Comparison of ENCODE assay signal across 1 cellular context in genomic region chr14:95545769-95546168, GRCh38.
TF ChIP-seq lines count a peak whose summit lies in the region.

No MANE protein-coding gene starts in this region.

TF ChIP-seq in K562, 482 proteins besides CTCF, POLR2A, EP300 and RAD21 (continued from another document and continues in another):
- TF ChIP-seq, protein P1, sequence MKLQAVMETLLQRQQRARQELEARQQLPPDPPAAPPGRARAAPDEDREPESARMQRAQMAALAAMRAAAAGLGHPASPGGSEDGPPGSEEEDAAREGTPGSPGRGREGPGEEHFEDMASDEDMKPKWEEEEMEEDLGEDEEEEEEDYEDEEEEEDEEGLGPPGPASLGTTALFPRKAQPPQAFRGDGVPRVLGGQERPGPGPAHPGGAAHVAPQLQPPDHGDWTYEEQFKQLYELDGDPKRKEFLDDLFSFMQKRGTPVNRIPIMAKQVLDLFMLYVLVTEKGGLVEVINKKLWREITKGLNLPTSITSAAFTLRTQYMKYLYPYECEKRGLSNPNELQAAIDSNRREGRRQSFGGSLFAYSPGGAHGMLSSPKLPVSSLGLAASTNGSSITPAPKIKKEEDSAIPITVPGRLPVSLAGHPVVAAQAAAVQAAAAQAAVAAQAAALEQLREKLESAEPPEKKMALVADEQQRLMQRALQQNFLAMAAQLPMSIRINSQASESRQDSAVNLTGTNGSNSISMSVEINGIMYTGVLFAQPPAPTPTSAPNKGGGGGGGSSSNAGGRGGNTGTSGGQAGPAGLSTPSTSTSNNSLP (IDR thresholded peaks at IDR 0.05; ENCODE audit: borderline replicate concordance, low read depth, low read length): 0 out of 2 replicates have a peak, but pooled peaks have one; percentile 40
- TF ChIP-seq NR2C2 (CRISPR knock-in tag; IDR thresholded peaks at IDR 0.05) (no peak), NR2C2 (tag; IDR thresholded peaks at IDR 0.05) (no peak), ESRRB (CRISPR knock-in tag; IDR thresholded peaks at IDR 0.05; ENCODE audit: borderline replicate concordance) (no peak), ZNF589 (CRISPR knock-in tag; IDR thresholded peaks at IDR 0.05; ENCODE audit: low read depth) (no peak), CREB1 (IDR thresholded peaks at IDR 0.05) (0 out of 2 replicates have a peak, but pooled peaks have one; percentile 33), CREB1 (CRISPR knock-in tag; IDR thresholded peaks at IDR 0.05) (no peak), SMARCC2 (IDR thresholded peaks at IDR 0.05; ENCODE audit: low read depth) (peak; percentile 65; the same call in 1 of the 2 replicates), CBFA2T2 (conservative IDR thresholded peaks at IDR 0.05) (no peak), STAG1 (CRISPR knock-in tag; IDR thresholded peaks at IDR 0.05; ENCODE audit: borderline replicate concordance) (no peak), TRIM28 (IDR thresholded peaks at IDR 0.05) (no peak), ZBTB49 (CRISPR knock-in tag; IDR thresholded peaks at IDR 0.05; ENCODE audit: borderline replicate concordance) (no peak), RAD51 (IDR thresholded peaks at IDR 0.05; ENCODE audit: borderline replicate concordance, low read depth) (no peak), BMI1 (IDR thresholded peaks at IDR 0.05; ENCODE audit: low read length) (no peak), THRB (CRISPR knock-in tag; conservative IDR thresholded peaks at IDR 0.05) (no peak), TFE3 (CRISPR knock-in tag; IDR thresholded peaks at IDR 0.05) (no peak), NFE2L1 (tag; IDR thresholded peaks at IDR 0.05; ENCODE audit: borderline replicate concordance, low read depth) (no peak), PHF8 (IDR thresholded peaks at IDR 0.05; ENCODE audit: borderline replicate concordance, low read length) (no peak), ATF1 (CRISPR knock-in tag; IDR thresholded peaks at IDR 0.05) (no peak), ATF1 (tag; IDR thresholded peaks at IDR 0.05) (peak; percentile 56), HOMEZ (CRISPR knock-in tag; IDR thresholded peaks at IDR 0.05) (no peak), FOXJ2 (tag; IDR thresholded peaks at IDR 0.05) (no peak), ETV1 (tag; conservative IDR thresholded peaks at IDR 0.05; ENCODE audit: low read depth) (no peak), ZSCAN29 (IDR thresholded peaks at IDR 0.05) (no peak), ZNF253 (CRISPR knock-in tag; conservative IDR thresholded peaks at IDR 0.05) (no peak), SIN3B (IDR thresholded peaks at IDR 0.05; ENCODE audit: low read depth) (no peak), SETDB1 (IDR thresholded peaks at IDR 0.05; ENCODE audit: low read length) (no peak), SREBF1 (IDR thresholded peaks at IDR 0.05; ENCODE audit: borderline replicate concordance, low read depth, low read length) (no peak), MTA1 (IDR thresholded peaks at IDR 0.05; ENCODE audit: borderline replicate concordance) (no peak), RBBP5 (IDR thresholded peaks at IDR 0.05; ENCODE audit: borderline replicate concordance, insufficient read depth, low read length, poor library complexity, severe bottlenecking) (no peak)
- TF ChIP-seq, protein P2, sequence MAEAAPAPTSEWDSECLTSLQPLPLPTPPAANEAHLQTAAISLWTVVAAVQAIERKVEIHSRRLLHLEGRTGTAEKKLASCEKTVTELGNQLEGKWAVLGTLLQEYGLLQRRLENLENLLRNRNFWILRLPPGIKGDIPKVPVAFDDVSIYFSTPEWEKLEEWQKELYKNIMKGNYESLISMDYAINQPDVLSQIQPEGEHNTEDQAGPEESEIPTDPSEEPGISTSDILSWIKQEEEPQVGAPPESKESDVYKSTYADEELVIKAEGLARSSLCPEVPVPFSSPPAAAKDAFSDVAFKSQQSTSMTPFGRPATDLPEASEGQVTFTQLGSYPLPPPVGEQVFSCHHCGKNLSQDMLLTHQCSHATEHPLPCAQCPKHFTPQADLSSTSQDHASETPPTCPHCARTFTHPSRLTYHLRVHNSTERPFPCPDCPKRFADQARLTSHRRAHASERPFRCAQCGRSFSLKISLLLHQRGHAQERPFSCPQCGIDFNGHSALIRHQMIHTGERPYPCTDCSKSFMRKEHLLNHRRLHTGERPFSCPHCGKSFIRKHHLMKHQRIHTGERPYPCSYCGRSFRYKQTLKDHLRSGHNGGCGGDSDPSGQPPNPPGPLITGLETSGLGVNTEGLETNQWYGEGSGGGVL (CRISPR knock-in tag; IDR thresholded peaks at IDR 0.05): no peak
- TF ChIP-seq, protein P3, sequence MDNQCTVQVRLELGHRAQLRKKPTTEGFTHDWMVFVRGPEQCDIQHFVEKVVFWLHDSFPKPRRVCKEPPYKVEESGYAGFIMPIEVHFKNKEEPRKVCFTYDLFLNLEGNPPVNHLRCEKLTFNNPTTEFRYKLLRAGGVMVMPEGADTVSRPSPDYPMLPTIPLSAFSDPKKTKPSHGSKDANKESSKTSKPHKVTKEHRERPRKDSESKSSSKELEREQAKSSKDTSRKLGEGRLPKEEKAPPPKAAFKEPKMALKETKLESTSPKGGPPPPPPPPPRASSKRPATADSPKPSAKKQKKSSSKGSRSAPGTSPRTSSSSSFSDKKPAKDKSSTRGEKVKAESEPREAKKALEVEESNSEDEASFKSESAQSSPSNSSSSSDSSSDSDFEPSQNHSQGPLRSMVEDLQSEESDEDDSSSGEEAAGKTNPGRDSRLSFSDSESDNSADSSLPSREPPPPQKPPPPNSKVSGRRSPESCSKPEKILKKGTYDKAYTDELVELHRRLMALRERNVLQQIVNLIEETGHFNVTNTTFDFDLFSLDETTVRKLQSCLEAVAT (IDR thresholded peaks at IDR 0.05): no peak
- TF ChIP-seq, protein P4, sequence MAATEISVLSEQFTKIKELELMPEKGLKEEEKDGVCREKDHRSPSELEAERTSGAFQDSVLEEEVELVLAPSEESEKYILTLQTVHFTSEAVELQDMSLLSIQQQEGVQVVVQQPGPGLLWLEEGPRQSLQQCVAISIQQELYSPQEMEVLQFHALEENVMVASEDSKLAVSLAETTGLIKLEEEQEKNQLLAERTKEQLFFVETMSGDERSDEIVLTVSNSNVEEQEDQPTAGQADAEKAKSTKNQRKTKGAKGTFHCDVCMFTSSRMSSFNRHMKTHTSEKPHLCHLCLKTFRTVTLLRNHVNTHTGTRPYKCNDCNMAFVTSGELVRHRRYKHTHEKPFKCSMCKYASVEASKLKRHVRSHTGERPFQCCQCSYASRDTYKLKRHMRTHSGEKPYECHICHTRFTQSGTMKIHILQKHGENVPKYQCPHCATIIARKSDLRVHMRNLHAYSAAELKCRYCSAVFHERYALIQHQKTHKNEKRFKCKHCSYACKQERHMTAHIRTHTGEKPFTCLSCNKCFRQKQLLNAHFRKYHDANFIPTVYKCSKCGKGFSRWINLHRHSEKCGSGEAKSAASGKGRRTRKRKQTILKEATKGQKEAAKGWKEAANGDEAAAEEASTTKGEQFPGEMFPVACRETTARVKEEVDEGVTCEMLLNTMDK (IDR thresholded peaks at IDR 0.05; ENCODE audit: borderline replicate concordance, insufficient read depth, low read depth, low read length, poor library complexity, severe bottlenecking): no peak
- TF ChIP-seq, protein P5, sequence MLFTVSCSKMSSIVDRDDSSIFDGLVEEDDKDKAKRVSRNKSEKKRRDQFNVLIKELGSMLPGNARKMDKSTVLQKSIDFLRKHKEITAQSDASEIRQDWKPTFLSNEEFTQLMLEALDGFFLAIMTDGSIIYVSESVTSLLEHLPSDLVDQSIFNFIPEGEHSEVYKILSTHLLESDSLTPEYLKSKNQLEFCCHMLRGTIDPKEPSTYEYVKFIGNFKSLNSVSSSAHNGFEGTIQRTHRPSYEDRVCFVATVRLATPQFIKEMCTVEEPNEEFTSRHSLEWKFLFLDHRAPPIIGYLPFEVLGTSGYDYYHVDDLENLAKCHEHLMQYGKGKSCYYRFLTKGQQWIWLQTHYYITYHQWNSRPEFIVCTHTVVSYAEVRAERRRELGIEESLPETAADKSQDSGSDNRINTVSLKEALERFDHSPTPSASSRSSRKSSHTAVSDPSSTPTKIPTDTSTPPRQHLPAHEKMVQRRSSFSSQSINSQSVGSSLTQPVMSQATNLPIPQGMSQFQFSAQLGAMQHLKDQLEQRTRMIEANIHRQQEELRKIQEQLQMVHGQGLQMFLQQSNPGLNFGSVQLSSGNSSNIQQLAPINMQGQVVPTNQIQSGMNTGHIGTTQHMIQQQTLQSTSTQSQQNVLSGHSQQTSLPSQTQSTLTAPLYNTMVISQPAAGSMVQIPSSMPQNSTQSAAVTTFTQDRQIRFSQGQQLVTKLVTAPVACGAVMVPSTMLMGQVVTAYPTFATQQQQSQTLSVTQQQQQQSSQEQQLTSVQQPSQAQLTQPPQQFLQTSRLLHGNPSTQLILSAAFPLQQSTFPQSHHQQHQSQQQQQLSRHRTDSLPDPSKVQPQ (CRISPR knock-in tag; IDR thresholded peaks at IDR 0.05; ENCODE audit: borderline replicate concordance): no peak
- TF ChIP-seq, protein P6, sequence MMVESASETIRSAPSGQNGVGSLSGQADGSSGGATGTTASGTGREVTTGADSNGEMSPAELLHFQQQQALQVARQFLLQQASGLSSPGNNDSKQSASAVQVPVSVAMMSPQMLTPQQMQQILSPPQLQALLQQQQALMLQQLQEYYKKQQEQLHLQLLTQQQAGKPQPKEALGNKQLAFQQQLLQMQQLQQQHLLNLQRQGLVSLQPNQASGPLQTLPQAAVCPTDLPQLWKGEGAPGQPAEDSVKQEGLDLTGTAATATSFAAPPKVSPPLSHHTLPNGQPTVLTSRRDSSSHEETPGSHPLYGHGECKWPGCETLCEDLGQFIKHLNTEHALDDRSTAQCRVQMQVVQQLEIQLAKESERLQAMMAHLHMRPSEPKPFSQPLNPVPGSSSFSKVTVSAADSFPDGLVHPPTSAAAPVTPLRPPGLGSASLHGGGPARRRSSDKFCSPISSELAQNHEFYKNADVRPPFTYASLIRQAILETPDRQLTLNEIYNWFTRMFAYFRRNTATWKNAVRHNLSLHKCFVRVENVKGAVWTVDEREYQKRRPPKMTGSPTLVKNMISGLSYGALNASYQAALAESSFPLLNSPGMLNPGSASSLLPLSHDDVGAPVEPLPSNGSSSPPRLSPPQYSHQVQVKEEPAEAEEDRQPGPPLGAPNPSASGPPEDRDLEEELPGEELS (CRISPR knock-in tag; IDR thresholded peaks at IDR 0.05; ENCODE audit: borderline replicate concordance): no peak
- TF ChIP-seq, protein P7, sequence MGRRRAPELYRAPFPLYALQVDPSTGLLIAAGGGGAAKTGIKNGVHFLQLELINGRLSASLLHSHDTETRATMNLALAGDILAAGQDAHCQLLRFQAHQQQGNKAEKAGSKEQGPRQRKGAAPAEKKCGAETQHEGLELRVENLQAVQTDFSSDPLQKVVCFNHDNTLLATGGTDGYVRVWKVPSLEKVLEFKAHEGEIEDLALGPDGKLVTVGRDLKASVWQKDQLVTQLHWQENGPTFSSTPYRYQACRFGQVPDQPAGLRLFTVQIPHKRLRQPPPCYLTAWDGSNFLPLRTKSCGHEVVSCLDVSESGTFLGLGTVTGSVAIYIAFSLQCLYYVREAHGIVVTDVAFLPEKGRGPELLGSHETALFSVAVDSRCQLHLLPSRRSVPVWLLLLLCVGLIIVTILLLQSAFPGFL (CRISPR knock-in tag; IDR thresholded peaks at IDR 0.05): no peak
- TF ChIP-seq, protein P8, sequence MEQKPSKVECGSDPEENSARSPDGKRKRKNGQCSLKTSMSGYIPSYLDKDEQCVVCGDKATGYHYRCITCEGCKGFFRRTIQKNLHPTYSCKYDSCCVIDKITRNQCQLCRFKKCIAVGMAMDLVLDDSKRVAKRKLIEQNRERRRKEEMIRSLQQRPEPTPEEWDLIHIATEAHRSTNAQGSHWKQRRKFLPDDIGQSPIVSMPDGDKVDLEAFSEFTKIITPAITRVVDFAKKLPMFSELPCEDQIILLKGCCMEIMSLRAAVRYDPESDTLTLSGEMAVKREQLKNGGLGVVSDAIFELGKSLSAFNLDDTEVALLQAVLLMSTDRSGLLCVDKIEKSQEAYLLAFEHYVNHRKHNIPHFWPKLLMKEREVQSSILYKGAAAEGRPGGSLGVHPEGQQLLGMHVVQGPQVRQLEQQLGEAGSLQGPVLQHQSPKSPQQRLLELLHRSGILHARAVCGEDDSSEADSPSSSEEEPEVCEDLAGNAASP (IDR thresholded peaks at IDR 0.05): no peak
